Comparison of ENCODE assay signal across 8 cellular contexts in the genomic region with DNA sequence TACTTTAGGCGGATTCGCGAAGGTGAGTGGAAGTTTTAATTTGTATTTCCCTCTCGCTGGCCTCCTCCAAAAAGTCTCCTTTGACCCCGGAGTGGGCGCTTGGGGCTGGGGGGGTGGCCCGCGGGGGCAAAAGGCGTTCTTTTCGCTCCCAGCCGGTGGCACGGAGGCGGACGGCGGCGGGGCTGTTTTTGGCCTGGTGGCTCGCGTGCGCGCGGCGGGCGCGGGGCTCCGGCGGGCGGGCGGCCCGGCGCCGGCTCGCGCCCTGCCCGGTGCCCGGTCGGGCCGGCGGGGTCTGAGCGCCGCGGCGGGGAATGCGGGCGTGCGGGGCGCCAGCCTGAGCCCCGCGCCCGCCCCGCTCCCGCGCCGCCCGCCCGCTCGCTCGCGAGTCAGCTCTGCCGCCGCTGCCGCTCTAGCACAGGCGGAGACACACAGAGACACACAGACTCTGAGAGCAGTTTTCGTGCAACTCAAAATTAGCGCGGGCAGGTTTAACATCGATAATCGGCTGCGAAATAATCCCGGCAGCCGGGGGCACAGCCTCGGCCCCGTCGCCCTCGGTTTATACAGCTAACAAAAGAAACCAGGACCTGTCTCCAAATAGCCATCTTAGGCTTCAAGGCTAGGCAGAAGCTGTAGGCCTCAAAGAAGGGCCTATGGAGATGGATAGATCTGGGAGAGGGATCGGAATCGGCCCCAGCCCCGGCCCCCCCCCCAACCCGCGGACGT. TPM values are rescaled to one million over a fixed set of nuclear protein-coding genes. Genes with fewer than 3 reads are reported as not detected.
A peak's percentile ranks its signal among the peaks of the same experiment; 100 is the strongest.
DNase-seq lines count a peak whose midpoint lies in the region; ATAC-seq and TF ChIP-seq lines count a peak whose summit lies in the region.

No MANE protein-coding gene starts in this region.

- H2BK120ac ChIP-seq in trophoblast cell (ENCODE audit: insufficient read depth, low read length, poor library complexity): peak overlapping the region; percentile 97

- H3K36me3 ChIP-seq in SK-N-MC (ENCODE audit: insufficient read depth, low read length) (peaks cover 40% of the 10 kb centered on the region), heart left ventricle (no peaks in the 10 kb centered on the region), trophoblast cell (ENCODE audit: control insufficient read depth in 1 of 2, insufficient read depth in 2 of 2, low read length in 2 of 2) (peaks cover 0 to 3% of the 10 kb centered on the region in 2 experiments)

- H4K91ac ChIP-seq in trophoblast cell (ENCODE audit: low read depth, low read length): peak overlapping the region; percentile 99

- peak overlapping the region; percentile 98 for H4K8ac ChIP-seq in trophoblast cell (ENCODE audit: low read depth, low read length)

- H3K9ac ChIP-seq in SK-N-MC (ENCODE audit: insufficient read length) (peak overlapping the region; percentile 98), trophoblast cell (ENCODE audit: low read length) (peak overlapping the region; percentile 93)

- ATAC-seq in heart left ventricle (no peak), GM19455 (IDR thresholded peaks at IDR 0.05; ENCODE audit: unreplicated experiment) (no peak)

- H2BK5ac ChIP-seq in trophoblast cell (ENCODE audit: low read depth, low read length, poor library complexity): peak overlapping the region; percentile 95

- 0 to 2% (median 1%) methylated on average over 23 to 80 of the region's 80 CpGs for whole genome bisulfite sequencing in heart left ventricle, 4 donors
- no CpG with 5 or more reads among the region's 80 CpGs for WGBS in trophoblast cell (ENCODE audit: extremely low coverage, insufficient coverage, insufficient read length)

- peak overlapping the region; percentile 98 for H3K27ac ChIP-seq in SK-N-MC
- H3K27ac ChIP-seq in heart left ventricle: peak overlapping the region; percentile 94 to 100 (median 98)
- peak overlapping the region; percentile 99 for H3K27ac ChIP-seq in trophoblast cell (ENCODE audit: low read depth, low read length)

- no peak for TF ChIP-seq RAD21 in Ishikawa (IDR thresholded peaks at IDR 0.05; ENCODE audit: low read depth)

- H3K4me3 Mint-ChIP-seq in type B pancreatic cell: peak overlapping the region; percentile 97

- H3K27me3 ChIP-seq in heart left ventricle (no peaks in the 10 kb centered on the region), trophoblast cell (ENCODE audit: insufficient read depth, low read length) (no peaks in the 10 kb centered on the region)

- H3K23ac ChIP-seq in trophoblast cell (ENCODE audit: low read length): no peak overlapping the region

- H3K18ac ChIP-seq in trophoblast cell (ENCODE audit: low read length): peak overlapping the region; percentile 97

- TF ChIP-seq POLR2A in heart left ventricle (IDR thresholded peaks at IDR 0.05): no peak

- H3K9me3 Mint-ChIP-seq in type B pancreatic cell: peaks cover 4% of the 10 kb centered on the region

- peak overlapping the region; percentile 79 for H2AK5ac ChIP-seq in trophoblast cell (ENCODE audit: low read length)

- H3K79me1 ChIP-seq in trophoblast cell (ENCODE audit: low read length): peaks cover 30% of the 10 kb centered on the region

- H2AFZ ChIP-seq in trophoblast cell (ENCODE audit: insufficient read depth, low read length, poor library complexity): peak overlapping the region; percentile 78

- peak overlapping the region; percentile 97 for H4K12ac ChIP-seq in trophoblast cell (ENCODE audit: low read depth, low read length)

- peak; percentile 64 for DNase-seq in DMS 273 (lab: John Stamatoyannopoulos, UW; ENCODE audit: unreplicated experiment)
- no peak for DNase-seq in SK-N-MC (ENCODE audit: low read depth, low spot score)
- DNase-seq in activated naive CD8-positive, alpha-beta T cell treated with anti-CD3 and anti-CD28 coated beads, Interleukin-2, amount 50 U/mL, for 16 hours (ENCODE audit: low read depth, low spot score): peak; percentile 21
- peak; percentile 39 to 72 (median 48) for DNase-seq in heart left ventricle
- peak; percentile 44 to 66 for DNase-seq in trophoblast cell
- peak; percentile 70 for DNase-seq in type B pancreatic cell (ENCODE audit: extremely low spot score, unreplicated experiment)

- H3K27ac Mint-ChIP-seq in type B pancreatic cell: peak overlapping the region; percentile 88

- H3K4me1 Mint-ChIP-seq in type B pancreatic cell (ENCODE audit: unreplicated experiment): peaks cover 17% of the 10 kb centered on the region

- intact Hi-C loops in heart left ventricle (cut with DNase I): no loop called here

- TF ChIP-seq EP300 in Ishikawa (IDR thresholded peaks at IDR 0.05; ENCODE audit: borderline replicate concordance): no peak

- TF ChIP-seq CTCF in heart left ventricle (IDR thresholded peaks at IDR 0.05): peak in 2 of 12 donors; percentile 4 to 12
- TF ChIP-seq CTCF in type B pancreatic cell (conservative IDR thresholded peaks at IDR 0.05): no peak

- H3K4me1 ChIP-seq in heart left ventricle (peaks cover 8 to 54% (median 36%) of the 10 kb centered on the region in 12 donors), trophoblast cell (ENCODE audit: control insufficient read depth in 1 of 2, insufficient read depth in 2 of 2, low read length in 2 of 2) (no peaks in the 10 kb centered on the region)

- H3K4me2 ChIP-seq in trophoblast cell (ENCODE audit: low read length): peak overlapping the region; percentile 74

- H3K9me3 ChIP-seq in SK-N-MC (ENCODE audit: low read depth, low read length) (peaks cover 6% of the 10 kb centered on the region), heart left ventricle (no peaks in the 10 kb centered on the region), trophoblast cell (ENCODE audit: insufficient read depth, low read depth, low read length) (no peaks in the 10 kb centered on the region)

- H3K79me2 ChIP-seq in trophoblast cell (ENCODE audit: control insufficient read depth, insufficient read depth, low read length, poor library complexity): peaks cover 21% of the 10 kb centered on the region

- peak overlapping the region; percentile 95 for H3K4ac ChIP-seq in trophoblast cell (ENCODE audit: low read depth, low read length)

- no peaks in the 10 kb centered on the region for H3K27me3 Mint-ChIP-seq in type B pancreatic cell

- peaks cover 14% of the 10 kb centered on the region for H3K36me3 Mint-ChIP-seq in type B pancreatic cell

- H3K4me3 ChIP-seq in SK-N-MC (peak overlapping the region; percentile 91), heart left ventricle (peak overlapping the region; percentile 64 to 94 (median 83)), trophoblast cell (ENCODE audit: low read depth, low read length) (peak overlapping the region; percentile 93)

- peak overlapping the region; percentile 98 for H3K14ac ChIP-seq in trophoblast cell (ENCODE audit: low read length)

- H2BK12ac ChIP-seq in trophoblast cell (ENCODE audit: low read length): peak overlapping the region; percentile 84

TF ChIP-seq in Ishikawa, 13 proteins besides CTCF, POLR2A, EP300 and RAD21:
- no peak for TF ChIP-seq TAF1 (IDR thresholded peaks at IDR 0.05; ENCODE audit: low read depth)
- no peak for TF ChIP-seq TEAD4 (IDR thresholded peaks at IDR 0.05)
- 0 out of 2 replicates have a peak, but pooled peaks have one; percentile 26 for TF ChIP-seq MAX (IDR thresholded peaks at IDR 0.05)
- TF ChIP-seq CEBPB (IDR thresholded peaks at IDR 0.05): no peak
- TF ChIP-seq YY1 (IDR thresholded peaks at IDR 0.05; ENCODE audit: low read depth): 0 out of 2 replicates have a peak, but pooled peaks have one; percentile 9
- no peak for TF ChIP-seq FOXM1 (IDR thresholded peaks at IDR 0.05; ENCODE audit: borderline replicate concordance, low read depth)

RNA-seq across cellular contexts. Expression of gene ARID2, which starts 0.8 kb away (rescaled TPM):
- total RNA-seq in heart left ventricle: 10 to 100 TPM; 12.9 to 22.6 (median 19.1) TPM
- 1 to 10 TPM; 5.6 to 5.7 TPM for polyA plus RNA-seq in heart left ventricle
- 14.6 and 15.4 TPM in 2 replicates for polyA plus RNA-seq in trophoblast cell (2013)
- total RNA-seq in type B pancreatic cell (ENCODE audit: low replicate concordance): 35.9 and 49.7 TPM in 2 replicates
